Comparison of ENCODE assay signal across 1 cellular context in the genomic region with DNA sequence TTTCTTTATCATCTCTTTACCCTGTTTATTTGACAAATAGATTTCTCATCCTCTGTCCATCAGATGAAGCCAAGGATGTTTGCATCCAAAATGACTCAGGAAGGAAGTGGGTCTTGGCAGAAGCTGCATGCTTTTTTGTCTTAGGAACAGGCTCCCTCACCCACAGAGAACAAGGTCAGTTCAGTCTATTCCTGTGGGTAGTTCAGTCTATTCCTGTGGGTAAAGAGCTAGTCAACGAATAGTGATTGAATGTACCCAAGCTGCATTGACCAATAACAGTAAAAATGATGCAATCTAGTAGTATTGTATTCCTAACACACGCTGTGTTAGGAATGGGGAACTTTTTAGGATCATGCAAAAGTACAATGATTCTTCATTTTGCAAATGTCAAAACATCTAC.
TF ChIP-seq lines count a peak whose summit lies in the region.

No MANE protein-coding gene starts in this region.

TF ChIP-seq in GM23338, 12 proteins besides CTCF, POLR2A, EP300 and RAD21 (continued from another document):
- TF ChIP-seq, protein P1, sequence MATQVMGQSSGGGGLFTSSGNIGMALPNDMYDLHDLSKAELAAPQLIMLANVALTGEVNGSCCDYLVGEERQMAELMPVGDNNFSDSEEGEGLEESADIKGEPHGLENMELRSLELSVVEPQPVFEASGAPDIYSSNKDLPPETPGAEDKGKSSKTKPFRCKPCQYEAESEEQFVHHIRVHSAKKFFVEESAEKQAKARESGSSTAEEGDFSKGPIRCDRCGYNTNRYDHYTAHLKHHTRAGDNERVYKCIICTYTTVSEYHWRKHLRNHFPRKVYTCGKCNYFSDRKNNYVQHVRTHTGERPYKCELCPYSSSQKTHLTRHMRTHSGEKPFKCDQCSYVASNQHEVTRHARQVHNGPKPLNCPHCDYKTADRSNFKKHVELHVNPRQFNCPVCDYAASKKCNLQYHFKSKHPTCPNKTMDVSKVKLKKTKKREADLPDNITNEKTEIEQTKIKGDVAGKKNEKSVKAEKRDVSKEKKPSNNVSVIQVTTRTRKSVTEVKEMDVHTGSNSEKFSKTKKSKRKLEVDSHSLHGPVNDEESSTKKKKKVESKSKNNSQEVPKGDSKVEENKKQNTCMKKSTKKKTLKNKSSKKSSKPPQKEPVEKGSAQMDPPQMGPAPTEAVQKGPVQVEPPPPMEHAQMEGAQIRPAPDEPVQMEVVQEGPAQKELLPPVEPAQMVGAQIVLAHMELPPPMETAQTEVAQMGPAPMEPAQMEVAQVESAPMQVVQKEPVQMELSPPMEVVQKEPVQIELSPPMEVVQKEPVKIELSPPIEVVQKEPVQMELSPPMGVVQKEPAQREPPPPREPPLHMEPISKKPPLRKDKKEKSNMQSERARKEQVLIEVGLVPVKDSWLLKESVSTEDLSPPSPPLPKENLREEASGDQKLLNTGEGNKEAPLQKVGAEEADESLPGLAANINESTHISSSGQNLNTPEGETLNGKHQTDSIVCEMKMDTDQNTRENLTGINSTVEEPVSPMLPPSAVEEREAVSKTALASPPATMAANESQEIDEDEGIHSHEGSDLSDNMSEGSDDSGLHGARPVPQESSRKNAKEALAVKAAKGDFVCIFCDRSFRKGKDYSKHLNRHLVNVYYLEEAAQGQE (IDR thresholded peaks at IDR 0.05; ENCODE audit: unreplicated experiment): no peak
- TF ChIP-seq EZH2 (IDR thresholded peaks at IDR 0.05; ENCODE audit: low read depth, unreplicated experiment) (no peak), EZH2phosphoT487 (IDR thresholded peaks at IDR 0.05; ENCODE audit: unreplicated experiment) (no peak), POLR2AphosphoS5 (IDR thresholded peaks at IDR 0.05; ENCODE audit: low read depth) (no peak), ZNF331 (CRISPR knock-in tag; IDR thresholded peaks at IDR 0.05; ENCODE audit: low read depth) (no peak)
- TF ChIP-seq, protein P2, sequence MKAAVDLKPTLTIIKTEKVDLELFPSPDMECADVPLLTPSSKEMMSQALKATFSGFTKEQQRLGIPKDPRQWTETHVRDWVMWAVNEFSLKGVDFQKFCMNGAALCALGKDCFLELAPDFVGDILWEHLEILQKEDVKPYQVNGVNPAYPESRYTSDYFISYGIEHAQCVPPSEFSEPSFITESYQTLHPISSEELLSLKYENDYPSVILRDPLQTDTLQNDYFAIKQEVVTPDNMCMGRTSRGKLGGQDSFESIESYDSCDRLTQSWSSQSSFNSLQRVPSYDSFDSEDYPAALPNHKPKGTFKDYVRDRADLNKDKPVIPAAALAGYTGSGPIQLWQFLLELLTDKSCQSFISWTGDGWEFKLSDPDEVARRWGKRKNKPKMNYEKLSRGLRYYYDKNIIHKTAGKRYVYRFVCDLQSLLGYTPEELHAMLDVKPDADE (IDR thresholded peaks at IDR 0.05): no peak
